In the genomic region with DNA sequence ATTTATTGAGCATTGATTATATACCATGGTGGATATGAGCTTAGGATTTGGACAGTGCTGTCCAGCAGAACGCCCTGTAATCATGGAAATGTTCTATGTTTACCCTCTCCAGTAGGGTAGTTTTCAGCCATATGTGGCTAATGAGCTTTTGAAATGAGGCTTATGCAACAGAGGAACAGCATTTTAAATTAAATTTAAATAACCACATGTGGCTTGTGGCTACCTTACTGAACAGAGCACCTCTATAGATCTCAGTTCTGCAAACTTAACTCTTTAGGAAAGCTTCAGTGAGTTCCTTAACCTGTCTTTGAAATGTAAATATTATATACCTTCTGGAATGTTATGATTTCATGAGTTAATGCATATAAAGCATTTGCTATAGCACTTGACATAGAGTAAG, we compare ENCODE assay signal across 21 cellular contexts.
"Had no signal": no experiment of that assay in that cellular context is flagged by ENCODE, and none has a peak within 500 bp of the region (broad histone marks: within the 10 kb centered on the region; RNA-seq: fewer than 3 reads in every experiment).

No MANE protein-coding gene starts in this region.

- H3K4me3 ChIP-seq: lung, stomach, suprapubic skin, tibial nerve had no signal

- H3K9me3 ChIP-seq: stomach, suprapubic skin, tibial nerve had no signal

- DNase-seq: activated CD4-positive, alpha-beta T cell treated with anti-CD3 and anti-CD28 coated beads for 4 hours; activated CD4-positive, alpha-beta T cell treated with anti-CD3 and anti-CD28 coated beads, Interleukin-2, amount 50 U/mL, for 48 hours; activated CD4-positive, CD25-positive, alpha-beta regulatory T cell; activated CD8-positive, alpha-beta memory T cell treated with anti-CD3 and anti-CD28 coated beads, Interleukin-2, amount 50 U/mL, for 48 hours; activated naive CD4-positive, alpha-beta T cell treated with Interleukin-2 at 50 U/mL for 16 hours; activated naive CD8-positive, alpha-beta T cell treated with anti-CD3 and anti-CD28 coated beads for 36 hours; activated T-cell treated with anti-CD3 and anti-CD28 coated beads, Interleukin-2, amount 50 U/mL, for 4 hours; central memory CD4-positive, alpha-beta T cell; effector memory CD4-positive, alpha-beta T cell; foreskin keratinocyte; naive B cell; occipital lobe; posterior cingulate gyrus; small intestine; stimulated activated CD4-positive, alpha-beta T cell treated with anti-CD3 and anti-CD28 coated beads, Interleukin-15, amount 100 ng/mL, for 24 hours; stomach had no signal

- H3K27ac ChIP-seq: foreskin keratinocyte, stomach, suprapubic skin, tibial nerve had no signal

- H3K27me3 ChIP-seq: foreskin keratinocyte, stomach, suprapubic skin, tibial nerve had no signal

- H3K4me1 ChIP-seq: foreskin keratinocyte, suprapubic skin, tibial nerve had no signal

- ATAC-seq: activated T-cell treated with anti-CD3 and anti-CD28 coated beads, Interleukin-2, amount 50 U/mL, for 4 hours; foreskin keratinocyte; sciatic nerve; stimulated activated memory B cell treated with anti-CD40 and anti-IgM and Interleukin-4, amounts not matched to agents 10 μg/mL and 1 μg/mL and 100 μg/mL, for 72 hours had no signal
